Comparison of ENCODE assay signal across 8 cellular contexts in the genomic region with DNA sequence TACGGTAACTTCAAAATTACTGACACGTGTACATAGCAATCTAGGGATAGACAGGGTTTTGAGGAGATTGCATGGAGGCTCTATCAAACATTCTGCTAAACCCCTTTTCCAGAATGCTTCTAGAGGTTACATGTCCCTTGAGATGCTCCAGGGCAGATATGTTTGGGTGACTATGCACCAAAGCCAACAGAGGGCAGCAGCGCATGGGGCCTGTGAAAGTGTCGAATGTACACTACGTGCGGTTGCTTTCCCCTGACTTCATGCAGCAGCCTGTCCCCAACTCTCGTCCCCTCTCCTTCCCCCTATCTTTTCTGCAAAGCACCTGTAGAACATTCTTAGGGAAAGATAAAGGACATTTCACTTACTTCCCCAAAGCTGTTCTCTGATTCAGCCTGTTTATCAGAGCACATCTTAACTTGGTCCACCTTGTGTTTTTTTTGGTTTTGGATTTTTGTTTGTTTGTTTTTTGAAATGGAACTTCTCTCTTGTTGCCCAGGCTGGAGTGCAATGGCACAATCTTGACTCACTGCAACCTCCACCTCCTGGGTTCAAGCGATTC.
DNase-seq lines count a peak whose midpoint lies in the region; ATAC-seq and TF ChIP-seq lines count a peak whose summit lies in the region.

No MANE protein-coding gene starts in this region.

- H3K27me3 Mint-ChIP-seq in T-cell: no peaks in the 10 kb centered on the region

- no peaks in the 10 kb centered on the region for H3K9me3 Mint-ChIP-seq in T-cell

- TF ChIP-seq CTCF in GM13976 (IDR thresholded peaks at IDR 0.05; ENCODE audit: borderline replicate concordance, control extremely low read depth, extremely low read depth, insufficient read depth, missing control alignments): peak; percentile 27

- H3K27ac Mint-ChIP-seq in T-cell: no peak overlapping the region

- in situ Hi-C loops in GM13976 (cut with MboI; ENCODE audit: low sequenced_read_pairs, unreplicated experiment): no loop called here

- no peaks in the 10 kb centered on the region for H3K4me1 Mint-ChIP-seq in T-cell

- POLR2A ChIA-PET in T-cell (lab: Charles Lee): no interaction called here

- peaks cover 37% of the 10 kb centered on the region for H3K36me3 Mint-ChIP-seq in T-cell

- peak; percentile 19 for DNase-seq in CD1c-positive myeloid dendritic cell (ENCODE audit: extremely low spot score)
- no peak for DNase-seq in GM13976 (ENCODE audit: low spot score)
- DNase-seq in T-cell: peak in 25 of 34 experiments; percentile 2 to 30 (median 9)
- DNase-seq in germinal center (ENCODE audit: low spot score): peak; percentile 29
- DNase-seq in NCI-H1436 (lab: John Stamatoyannopoulos, UW): no peak
- DNase-seq in OCI-M1 (lab: John Stamatoyannopoulos, UW): no peak
- no peak for DNase-seq in SKM-1 treated with dmso at 0.1 percent for 144 hours (lab: John Stamatoyannopoulos, UW; ENCODE audit: unreplicated experiment)
- DNase-seq in LoVo (ENCODE audit: low spot score): no peak

- CTCF ChIA-PET in T-cell (lab: Charles Lee): no interaction called here

- ATAC-seq in T-cell (replicated peaks in 1 of 4): peak in 1 of 4 experiments; percentile 45

- H3K4me3 Mint-ChIP-seq in T-cell: no peak overlapping the region

Comparison
In these comparisons a context has a peak if more than half of its experiments do, and no peak if none do; other contexts are left out.
1. DNase-seq: peak in CD1c-positive myeloid dendritic cell (single experiment), T-cell (25 of 34) and germinal center (single experiment); none in GM13976 (single experiment), NCI-H1436 (single experiment), OCI-M1 (single experiment), SKM-1 treated with dmso at 0.1 percent for 144 hours (single experiment) and LoVo (single experiment).